Comparison of ENCODE assay signal across 14 cellular contexts in genomic region chr14:40164083-40164482, GRCh38.
A peak's percentile ranks its signal among the peaks of the same experiment; 100 is the strongest.
DNase-seq lines count a peak whose midpoint lies in the region; ATAC-seq, FAIRE-seq and TF ChIP-seq lines count a peak whose summit lies in the region.
"Had no signal": no experiment of that assay in that cellular context is flagged by ENCODE, and none has a peak within 500 bp of the region (broad histone marks: within the 10 kb centered on the region; RNA-seq: fewer than 3 reads in every experiment).

No MANE protein-coding gene starts in this region.

- DNase-seq in M059J (ENCODE audit: low read depth) (peak; percentile 69), RWPE2 (ENCODE audit: low spot score) (no peak), fibroblast of mammary gland (ENCODE audit: low read depth) (peak; percentile 30), urothelium cell line (ENCODE audit: low spot score) (peak; percentile 52), SHP77 (lab: John Stamatoyannopoulos, UW) (no peak), H4 (ENCODE audit: low spot score) (no peak)
- DNase-seq in activated CD4-positive, CD25-positive, alpha-beta regulatory T cell (lab: John Stamatoyannopoulos, UW), result no peak
- DNase-seq: CD8-positive, alpha-beta T cell; MV-4-11; NCI-H1436 treated with DMSO at 0.1 percent for 48 hours; NCI-H2081; NCI-H526; SHP77 treated with DMSO at 0.1 percent for 48 hours had no signal

- ATAC-seq in RWPE2 (ENCODE audit: low read depth), result peak; percentile 59; the same call in 2 of the 3 replicates
- ATAC-seq: CD8-positive, alpha-beta T cell had no signal

- H3K4me3 ChIP-seq in RWPE2 (ENCODE audit: severe bottlenecking) (no peak overlapping the region), fibroblast of mammary gland (ENCODE audit: control insufficient read depth, low read depth, low read length) (no peak overlapping the region)
- H3K4me3 ChIP-seq: HAP-1 had no signal

- FAIRE-seq in urothelium cell line (lab: Jason Lieb, UNC), result no peak

- H3K27ac ChIP-seq in RWPE2 (ENCODE audit: poor library complexity, severe bottlenecking), result no peak overlapping the region

- H3K4me1 ChIP-seq in RWPE2 (ENCODE audit: insufficient read depth, poor library complexity, severe bottlenecking), result no peaks in the 10 kb centered on the region
- H3K4me1 ChIP-seq: HAP-1 had no signal

- H3K36me3 ChIP-seq in RWPE2 (ENCODE audit: low read depth), result no peaks in the 10 kb centered on the region
- H3K36me3 ChIP-seq: HAP-1 had no signal

- H3K9me3 ChIP-seq in RWPE2 (ENCODE audit: severe bottlenecking), result no peaks in the 10 kb centered on the region
- H3K9me3 ChIP-seq: HAP-1 had no signal

- no peak for TF ChIP-seq CTCF in RWPE2 (IDR thresholded peaks at IDR 0.05; ENCODE audit: poor library complexity, severe bottlenecking)
- TF ChIP-seq CTCF in fibroblast of mammary gland (conservative IDR thresholded peaks at IDR 0.05; ENCODE audit: control insufficient read depth, insufficient read depth, low read depth, low read length), result no peak

- no peaks in the 10 kb centered on the region for H3K27me3 ChIP-seq in RWPE2 (ENCODE audit: insufficient read depth, poor library complexity, severe bottlenecking)

Comparison
In these comparisons a context has a peak if more than half of its experiments do, and no peak if none do; other contexts are left out.
1. DNase-seq: peak in M059J (single experiment), fibroblast of mammary gland (single experiment) and urothelium cell line (single experiment); none in RWPE2 (single experiment), SHP77 (0 of 2), H4 (single experiment) and activated CD4-positive, CD25-positive, alpha-beta regulatory T cell (0 of 4).